8 cellular contexts compared by ENCODE assay signal in genomic region chr1:171550598-171551100, GRCh38.
DNase-seq lines count a peak whose midpoint lies in the region; ATAC-seq, FAIRE-seq and TF ChIP-seq lines count a peak whose summit lies in the region.
"Not testable (repeated sequence)": the region's sequence is repeated elsewhere in the genome, so short reads cannot be mapped to it uniquely, and the experiment has no call there.

No MANE protein-coding gene starts in this region.

- not testable (repeated sequence) for H4K20me1 ChIP-seq in K562 (replicated peaks; ENCODE audit: control insufficient read depth, insufficient read depth, low read length)

- H3K9me3 Mint-ChIP-seq in CD4-positive, alpha-beta T cell; activated T-cell treated with anti-CD3 and anti-CD28 coated beads, Interleukin-2, amount 50 U/mL, for 24 hours: not testable (repeated sequence)
- H3K9me3 Mint-ChIP-seq in progenitor cell of endocrine pancreas (ENCODE audit: low read depth): peaks cover 13% of the 10 kb centered on the region

- not testable (repeated sequence) for H3K4me3 Mint-ChIP-seq in CD4-positive, alpha-beta T cell; activated T-cell treated with anti-CD3 and anti-CD28 coated beads, Interleukin-2, amount 50 U/mL, for 24 hours; progenitor cell of endocrine pancreas (ENCODE audit: low read depth)
- peak overlapping the region; percentile 28 for H3K4me3 Mint-ChIP-seq in T-helper 17 cell

- H3K79me2 ChIP-seq in K562 (ENCODE audit: control insufficient read depth, insufficient read depth, low read length): not testable (repeated sequence)

- H3K27ac Mint-ChIP-seq in CD4-positive, alpha-beta T cell: peak overlapping the region; percentile 5
- not testable (repeated sequence) for H3K27ac Mint-ChIP-seq in T-helper 17 cell
- peak overlapping the region; percentile 40 for H3K27ac Mint-ChIP-seq in activated T-cell treated with anti-CD3 and anti-CD28 coated beads, Interleukin-2, amount 50 U/mL, for 24 hours
- peak overlapping the region; percentile 52 for H3K27ac Mint-ChIP-seq in progenitor cell of endocrine pancreas

- not testable (repeated sequence) for H3K4me1 ChIP-seq in HEK293 (ENCODE audit: control insufficient read depth, insufficient read depth, low read length); K562 (replicated peaks in 1 of 2; ENCODE audit: control insufficient read depth in 2 of 2, insufficient read depth in 2 of 2, low read length in 2 of 2)

- not testable (repeated sequence) for TF ChIP-seq RAD21 in K562 (CRISPR knock-in tag; conservative IDR thresholded peaks at IDR 0.05 in 1 of 2, IDR thresholded peaks at IDR 0.05 in 1 of 2)

- H3K4me3 ChIP-seq in HEK293 (ENCODE audit: low read depth, low read length); K562: not testable (repeated sequence)

- POLR2A ChIA-PET in CD4-positive, alpha-beta T cell (lab: Charles Lee); HEK293 (lab: Yijun Ruan, JAX); K562 (lab: Yijun Ruan, JAX): not testable (repeated sequence)

- not testable (repeated sequence) for H3K27me3 ChIP-seq in CD4-positive, alpha-beta T cell (ENCODE audit: control insufficient read depth, insufficient read depth, low read length); K562 (ENCODE audit: control insufficient read depth in 2 of 2, insufficient read depth in 2 of 2, low read length in 2 of 2)

- not testable (repeated sequence) for H3K9me3 ChIP-seq in CD4-positive, alpha-beta T cell (ENCODE audit: control insufficient read depth, low read length); HEK293 (ENCODE audit: control insufficient read depth, insufficient read depth, low read depth, low read length); T-helper 17 cell (ENCODE audit: control insufficient read depth, low read length, poor library complexity, severe bottlenecking); K562 (replicated peaks; ENCODE audit: control insufficient read depth, insufficient read depth, low read depth, low read length)

- DNase-seq in CD4-positive, alpha-beta T cell; T-helper 17 cell; activated T-cell treated with anti-CD3 and anti-CD28 coated beads, Interleukin-2, amount 50 U/mL, for 24 hours; K562 (ENCODE audit: extremely low read depth in 1 of 4, low spot score in 3 of 4); epithelial cell of prostate (ENCODE audit: low read depth, low spot score); progenitor cell of endocrine pancreas (ENCODE audit: low spot score, unreplicated experiment): not testable (repeated sequence)

- not testable (repeated sequence) for ATAC-seq in CD4-positive, alpha-beta T cell (ENCODE audit: poor library complexity); SK-N-SH treated with all-trans-retinoic acid at 6 μM for 48 hours; T-helper 17 cell; K562

- not testable (repeated sequence) for FAIRE-seq in K562 (lab: Jason Lieb, UNC)

- TF ChIP-seq POLR2A in K562 (conservative IDR thresholded peaks at IDR 0.05): not testable (repeated sequence)

- not testable (repeated sequence) for BruUV-seq in K562 (replicated peaks; lab: Mats Ljungman, UMichigan)

- intact Hi-C loops in CD4-positive, alpha-beta T cell (cut with DNase I, micrococcal nuclease); K562 (cut with micrococcal nuclease): not testable (repeated sequence)

- not testable (repeated sequence) for H3K9me1 ChIP-seq in K562 (ENCODE audit: control insufficient read depth, insufficient read depth, low read length)

- not testable (repeated sequence) for H3K4me2 ChIP-seq in K562 (ENCODE audit: insufficient read depth, low read length)

- peaks cover 43 to 66% of the 10 kb centered on the region in 2 experiments for H3K36me3 ChIP-seq in HEK293 (ENCODE audit: control insufficient read depth in 2 of 2, insufficient read depth in 1 of 2, low read length in 2 of 2)
- H3K36me3 ChIP-seq in K562 (ENCODE audit: control insufficient read depth, insufficient read depth, low read length): peaks cover 78% of the 10 kb centered on the region

- CTCF ChIA-PET in CD4-positive, alpha-beta T cell (lab: Charles Lee); HEK293 (lab: Yijun Ruan, JAX); K562 (lab: Yijun Ruan, JAX; ENCODE audit: low intra/inter-chr PET ratio): not testable (repeated sequence)

- not testable (repeated sequence) for TF ChIP-seq CTCF in CD4-positive, alpha-beta T cell (IDR thresholded peaks at IDR 0.05); HEK293 (tag by site-specific recombination; IDR thresholded peaks at IDR 0.05); K562 (IDR thresholded peaks at IDR 0.05 in 2 of 3, conservative IDR thresholded peaks at IDR 0.05 in 1 of 3; ENCODE audit: insufficient read depth in 2 of 3, low read depth in 1 of 3, low read length in 3 of 3); progenitor cell of endocrine pancreas (IDR thresholded peaks at IDR 0.05; ENCODE audit: unreplicated experiment)

- H3K36me3 Mint-ChIP-seq in CD4-positive, alpha-beta T cell (ENCODE audit: low read depth): not testable (repeated sequence)
- H3K36me3 Mint-ChIP-seq in T-helper 17 cell (ENCODE audit: low read depth) (peaks cover 18% of the 10 kb centered on the region), progenitor cell of endocrine pancreas (ENCODE audit: insufficient read depth) (peaks cover 80% of the 10 kb centered on the region)
- H3K36me3 Mint-ChIP-seq in activated T-cell treated with anti-CD3 and anti-CD28 coated beads, Interleukin-2, amount 50 U/mL, for 24 hours (ENCODE audit: low read depth): peaks cover 30% of the 10 kb centered on the region

- not testable (repeated sequence) for H3K27ac ChIP-seq in CD4-positive, alpha-beta T cell (ENCODE audit: low read depth, low read length); HEK293 (ENCODE audit: extremely low read depth, low read depth, low read length); K562 (ENCODE audit: extremely low read depth, low read depth, low read length)
- peak overlapping the region; percentile 28 for H3K27ac ChIP-seq in epithelial cell of prostate

- in situ Hi-C loops in K562 (cut with MboI): not testable (repeated sequence)

- H3K27me3 Mint-ChIP-seq in CD4-positive, alpha-beta T cell; T-helper 17 cell; activated T-cell treated with anti-CD3 and anti-CD28 coated beads, Interleukin-2, amount 50 U/mL, for 24 hours; progenitor cell of endocrine pancreas: not testable (repeated sequence)

- 97% methylated on average over 4 of the region's 4 CpGs for WGBS in K562 (ENCODE audit: insufficient coverage, low coverage, missing lambda C conversion rate)

- H3K9ac ChIP-seq in K562 (ENCODE audit: insufficient read depth in 1 of 2, low read depth in 2 of 2, low read length in 2 of 2): not testable (repeated sequence)

- H2AFZ ChIP-seq in K562 (ENCODE audit: low read depth, low read length): not testable (repeated sequence)

- H3K4me1 Mint-ChIP-seq in CD4-positive, alpha-beta T cell (ENCODE audit: low read depth): peaks cover 41% of the 10 kb centered on the region
- peaks cover 25% of the 10 kb centered on the region for H3K4me1 Mint-ChIP-seq in T-helper 17 cell
- peaks cover 36% of the 10 kb centered on the region for H3K4me1 Mint-ChIP-seq in activated T-cell treated with anti-CD3 and anti-CD28 coated beads, Interleukin-2, amount 50 U/mL, for 24 hours (ENCODE audit: low read depth)
- peaks cover 19% of the 10 kb centered on the region for H3K4me1 Mint-ChIP-seq in progenitor cell of endocrine pancreas (ENCODE audit: low read depth)

- TF ChIP-seq EP300 in K562 (IDR thresholded peaks at IDR 0.05; ENCODE audit: low read length): not testable (repeated sequence)

TF ChIP-seq in HEK293, 187 proteins besides CTCF, POLR2A, EP300 and RAD21:
- peak; percentile 95 for TF ChIP-seq ZNF146 (tag by site-specific recombination; IDR thresholded peaks at IDR 0.05)
- TF ChIP-seq, protein P1, sequence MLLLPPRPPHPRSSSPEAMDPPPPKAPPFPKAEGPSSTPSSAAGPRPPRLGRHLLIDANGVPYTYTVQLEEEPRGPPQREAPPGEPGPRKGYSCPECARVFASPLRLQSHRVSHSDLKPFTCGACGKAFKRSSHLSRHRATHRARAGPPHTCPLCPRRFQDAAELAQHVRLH (tag by site-specific recombination; IDR thresholded peaks at IDR 0.05): peak; percentile 51; the same call in 1 of the 2 replicates
TF ChIP-seq in HEK293: peak in this region for 2; not testable (repeated sequence) for 185.

TF ChIP-seq in SK-N-SH treated with all-trans-retinoic acid at 6 μM for 48 hours, 23 proteins besides CTCF, POLR2A, EP300 and RAD21:
- peak; percentile 39; the same call in 1 of the 2 replicates for TF ChIP-seq ZNF8 (CRISPR knock-in tag; IDR thresholded peaks at IDR 0.05)
TF ChIP-seq in SK-N-SH treated with all-trans-retinoic acid at 6 μM for 48 hours: peak in this region for 1; not testable (repeated sequence) for 22.

TF ChIP-seq in K562, 482 proteins besides CTCF, POLR2A, EP300 and RAD21:
- TF ChIP-seq ZNF146 (CRISPR knock-in tag; IDR thresholded peaks at IDR 0.05; ENCODE audit: unreplicated experiment) (peak; percentile 81), KDM1A (IDR thresholded peaks at IDR 0.05) (0 out of 4 replicates have a peak, but pooled peaks of 1 of the 2 experiments have one; percentile 16), NFIC (IDR thresholded peaks at IDR 0.05) (peak; percentile 25; the same call in 1 of the 2 replicates)
